In genomic region chr1:110412576-110412975, GRCh38 we compare ENCODE assay signal across 1 cellular context.
TF ChIP-seq lines count a peak whose summit lies in the region.

No MANE protein-coding gene starts in this region.

TF ChIP-seq in K562, 482 proteins besides CTCF, POLR2A, EP300 and RAD21 (continued from another document and continues in another):
- TF ChIP-seq ZMIZ1 (IDR thresholded peaks at IDR 0.05; ENCODE audit: low read depth in 2 of 2, low read length in 2 of 2) = peak in 1 of 2 experiments; percentile 43; a peak in 1 of 4 replicates
- TF ChIP-seq NEUROD1 (IDR thresholded peaks at IDR 0.05; ENCODE audit: borderline replicate concordance, low read depth, low read length, partially characterized antibody) = peak; percentile 57
- peak; percentile 71 for TF ChIP-seq ZNF766 (CRISPR knock-in tag; conservative IDR thresholded peaks at IDR 0.05)
- TF ChIP-seq RBM39 (optimal IDR thresholded peaks at IDR 0.05; ENCODE audit: low read depth, low read length) = peak; percentile 44
- no peak for TF ChIP-seq POLR2G (IDR thresholded peaks at IDR 0.05; ENCODE audit: low read depth, low read length)
- no peak for TF ChIP-seq TSHZ1 (CRISPR knock-in tag; IDR thresholded peaks at IDR 0.05)
- TF ChIP-seq NR2C2 (CRISPR knock-in tag; IDR thresholded peaks at IDR 0.05) = no peak
- TF ChIP-seq NR2C2 (tag; IDR thresholded peaks at IDR 0.05) = peak; percentile 38; the same call in 1 of the 2 replicates
- peak; percentile 35; the same call in 1 of the 2 replicates for TF ChIP-seq TOE1 (IDR thresholded peaks at IDR 0.05; ENCODE audit: borderline replicate concordance)
- no peak for TF ChIP-seq TOE1 (CRISPR knock-in tag; IDR thresholded peaks at IDR 0.05; ENCODE audit: borderline replicate concordance, low read depth)
- no peak for TF ChIP-seq GTF2B (IDR thresholded peaks at IDR 0.05; ENCODE audit: extremely low read depth, insufficient read length)
- TF ChIP-seq SMARCA5 (IDR thresholded peaks at IDR 0.05) = peak; percentile 61; the same call in 1 of the 2 replicates
- TF ChIP-seq ELK3 (CRISPR knock-in tag; IDR thresholded peaks at IDR 0.05) = no peak
- 0 out of 3 replicates have a peak, but pooled peaks of 1 of the 2 experiments have one; percentile 37 for TF ChIP-seq CBX3 (IDR thresholded peaks at IDR 0.05; ENCODE audit: borderline replicate concordance in 1 of 2, low read length in 2 of 2)
- TF ChIP-seq BHLHE40 (IDR thresholded peaks at IDR 0.05; ENCODE audit: low read length) = peak; percentile 90
- TF ChIP-seq SP1 (CRISPR knock-in tag; IDR thresholded peaks at IDR 0.05) = 0 out of 2 replicates have a peak, but pooled peaks have one; percentile 44
- no peak for TF ChIP-seq PTRF (tag; IDR thresholded peaks at IDR 0.05)
- TF ChIP-seq RBM17 (IDR thresholded peaks at IDR 0.05; ENCODE audit: borderline replicate concordance, low read depth, low read length) = no peak
- 0 out of 2 replicates have a peak, but pooled peaks have one; percentile 31 for TF ChIP-seq HCFC1 (IDR thresholded peaks at IDR 0.05; ENCODE audit: low read depth, low read length)
- no peak for TF ChIP-seq CBX2 (IDR thresholded peaks at IDR 0.05; ENCODE audit: insufficient read depth, low read length, poor library complexity, severe bottlenecking)
- TF ChIP-seq ZNF395 (CRISPR knock-in tag; IDR thresholded peaks at IDR 0.05) = 0 out of 2 replicates have a peak, but pooled peaks have one; percentile 2
- TF ChIP-seq KLF13 (tag; IDR thresholded peaks at IDR 0.05; ENCODE audit: borderline replicate concordance, low read depth) = 0 out of 2 replicates have a peak, but pooled peaks have one; percentile 20
- TF ChIP-seq E2F5 (CRISPR knock-in tag; IDR thresholded peaks at IDR 0.05) = no peak
- TF ChIP-seq FOXK2 (conservative IDR thresholded peaks at IDR 0.05 in 1 of 2, IDR thresholded peaks at IDR 0.05 in 1 of 2; ENCODE audit: low read depth in 2 of 2) = peak in 1 of 2 experiments; percentile 24; a peak in 1 of 4 replicates
- TF ChIP-seq SP2 (IDR thresholded peaks at IDR 0.05; ENCODE audit: extremely low read depth, low read depth, low read length, poor library complexity, severe bottlenecking) = no peak
- peak; percentile 11; the same call in 1 of the 2 replicates for TF ChIP-seq ATF4 (CRISPR knock-in tag; IDR thresholded peaks at IDR 0.05)
- TF ChIP-seq JUN (IDR thresholded peaks at IDR 0.05; ENCODE audit: borderline replicate concordance, low read depth, low read length) = no peak
- TF ChIP-seq JUN (CRISPR knock-in tag; IDR thresholded peaks at IDR 0.05; ENCODE audit: borderline replicate concordance) = 0 out of 2 replicates have a peak, but pooled peaks have one; percentile 18
- peak in 1 of 2 experiments; percentile 53; a peak in 1 of 4 replicates for TF ChIP-seq MAZ (CRISPR knock-in tag; conservative IDR thresholded peaks at IDR 0.05 in 1 of 2, IDR thresholded peaks at IDR 0.05 in 1 of 2)
- TF ChIP-seq KAT7 (CRISPR knock-in tag; IDR thresholded peaks at IDR 0.05; ENCODE audit: borderline replicate concordance) = 0 out of 2 replicates have a peak, but pooled peaks have one; percentile 49
- TF ChIP-seq PATZ1 (CRISPR knock-in tag; IDR thresholded peaks at IDR 0.05; ENCODE audit: borderline replicate concordance) = no peak
- 0 out of 4 replicates have a peak, but pooled peaks of 1 of the 2 experiments have one; percentile 45 for TF ChIP-seq RCOR1 (IDR thresholded peaks at IDR 0.05; ENCODE audit: borderline replicate concordance in 1 of 2, low read depth in 2 of 2, low read length in 2 of 2)
- peak; percentile 79; the same call in 1 of the 2 replicates for TF ChIP-seq STAG1 (CRISPR knock-in tag; IDR thresholded peaks at IDR 0.05; ENCODE audit: borderline replicate concordance)
- no peak for TF ChIP-seq CUX1 (CRISPR knock-in tag; IDR thresholded peaks at IDR 0.05)
- TF ChIP-seq TCF3 (CRISPR knock-in tag; IDR thresholded peaks at IDR 0.05) = no peak; the same call in 1 of the 2 replicates
- peak in 1 of 2 experiments; percentile 48; a peak in 1 of 4 replicates for TF ChIP-seq NONO (IDR thresholded peaks at IDR 0.05; ENCODE audit: low read depth in 2 of 2, low read length in 1 of 2)
- TF ChIP-seq MTF1 (CRISPR knock-in tag; IDR thresholded peaks at IDR 0.05; ENCODE audit: borderline replicate concordance) = no peak
- no peak for TF ChIP-seq HNRNPUL1 (IDR thresholded peaks at IDR 0.05; ENCODE audit: low read length)
